20 cellular contexts compared by ENCODE assay signal in the genomic region with DNA sequence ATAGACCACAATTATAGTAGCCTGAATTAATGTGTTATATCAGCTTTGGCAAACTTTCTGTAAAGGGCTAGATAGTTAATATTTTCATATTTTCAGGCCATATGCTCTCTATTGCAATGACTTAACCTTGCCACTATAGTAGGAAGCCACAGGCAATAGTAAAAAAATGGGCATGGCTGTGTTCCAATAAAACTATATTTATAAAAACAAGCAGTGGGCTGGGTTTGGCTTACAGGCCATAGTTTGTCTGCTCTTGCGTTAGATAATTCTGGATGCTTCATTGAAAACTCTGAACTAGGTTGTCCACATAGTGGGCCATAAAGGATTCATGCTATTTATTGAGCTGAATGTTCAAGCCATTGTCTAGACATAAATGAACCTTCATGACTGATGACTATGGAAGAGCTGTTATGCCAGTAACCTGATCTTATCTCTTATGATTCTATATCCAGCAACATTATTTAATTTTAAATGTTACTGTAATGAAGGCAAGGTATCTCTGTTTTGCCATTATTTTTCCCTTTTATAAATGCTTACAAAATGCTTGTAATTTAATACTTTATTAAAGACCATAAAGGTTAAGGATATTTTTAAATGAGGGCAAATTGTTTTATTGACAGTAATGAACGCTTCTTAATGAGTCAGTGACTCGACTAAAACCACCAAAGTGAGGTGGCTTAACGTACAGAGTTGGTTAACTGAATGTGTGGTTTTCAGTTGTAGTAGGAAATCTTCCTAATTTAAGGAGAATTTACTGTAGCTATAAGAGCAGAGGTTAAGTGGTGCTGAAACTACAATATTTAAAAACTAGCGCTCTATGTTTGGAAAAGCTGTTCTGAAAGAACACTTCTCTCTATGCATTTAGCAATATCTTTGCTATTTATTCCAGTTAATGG.
"Had no signal": no experiment of that assay in that cellular context is flagged by ENCODE, and none has a peak within 500 bp of the region (broad histone marks: within the 10 kb centered on the region; RNA-seq: fewer than 3 reads in every experiment).

No MANE protein-coding gene starts in this region.

- H3K4me1 Mint-ChIP-seq: naive thymus-derived CD4-positive, alpha-beta T cell; stimulated activated memory B cell treated with anti-CD40 and anti-IgM and Interleukin-4, amounts not matched to agents 10 μg/mL and 1 μg/mL and 100 μg/mL, for 72 hours had no signal

- H3K4me1 ChIP-seq: heart left ventricle, psoas muscle, right lobe of liver, tibial artery, upper lobe of left lung, uterus had no signal

- DNase-seq: dermis blood vessel endothelial cell; endodermal cell; heart left ventricle; hypothalamus; kidney glomerular epithelial cell; mesendoderm; naive thymus-derived CD4-positive, alpha-beta T cell; psoas muscle; retina; right lobe of liver; stimulated activated CD4-positive, alpha-beta T cell treated with anti-CD3 and anti-CD28 coated beads, Interleukin-4, amount 100 ng/mL, for 1 hour; tibial artery; upper lobe of left lung; uterus had no signal

- H3K36me3 ChIP-seq: heart left ventricle, neutrophil, right lobe of liver, tibial artery, upper lobe of left lung, uterus had no signal

- H3K9me3 Mint-ChIP-seq: endodermal cell; stimulated activated memory B cell treated with anti-CD40 and anti-IgM and Interleukin-4, amounts not matched to agents 10 μg/mL and 1 μg/mL and 100 μg/mL, for 72 hours; stimulated activated naive CD8-positive, alpha-beta T cell treated with anti-CD3 and anti-CD28 coated beads, Interleukin-15, Interleukin-2, amounts not matched to agents 100 ng/mL and 50 ng/mL, for 24 hours had no signal

- H3K9me3 ChIP-seq: heart left ventricle, neutrophil, psoas muscle, right lobe of liver, tibial artery, upper lobe of left lung, uterus had no signal

- H3K27me3 Mint-ChIP-seq: naive thymus-derived CD4-positive, alpha-beta T cell; stimulated activated memory B cell treated with anti-CD40 and anti-IgM and Interleukin-4, amounts not matched to agents 10 μg/mL and 1 μg/mL and 100 μg/mL, for 72 hours; stimulated activated naive CD8-positive, alpha-beta T cell treated with anti-CD3 and anti-CD28 coated beads, Interleukin-15, Interleukin-2, amounts not matched to agents 100 ng/mL and 50 ng/mL, for 24 hours had no signal

- H3K27ac ChIP-seq: heart left ventricle, neutrophil, psoas muscle, right lobe of liver, tibial artery, upper lobe of left lung, uterus had no signal

- H3K4me3 ChIP-seq: heart left ventricle, psoas muscle, right lobe of liver, tibial artery, upper lobe of left lung, uterus had no signal

- ATAC-seq: esophagus mucosa; heart left ventricle; naive thymus-derived CD4-positive, alpha-beta T cell; psoas muscle; right lobe of liver; stimulated activated memory B cell treated with anti-CD40 and anti-IgM and Interleukin-4, amounts not matched to agents 10 μg/mL and 1 μg/mL and 100 μg/mL, for 72 hours had no signal

- H3K36me3 Mint-ChIP-seq: naive thymus-derived CD4-positive, alpha-beta T cell; stimulated activated memory B cell treated with anti-CD40 and anti-IgM and Interleukin-4, amounts not matched to agents 10 μg/mL and 1 μg/mL and 100 μg/mL, for 72 hours had no signal

- H3K27me3 ChIP-seq: neutrophil, right lobe of liver, tibial artery, upper lobe of left lung, uterus had no signal

- FAIRE-seq: frontal cortex, islet of Langerhans had no signal

- H3K4me3 Mint-ChIP-seq: endodermal cell; naive thymus-derived CD4-positive, alpha-beta T cell; stimulated activated memory B cell treated with anti-CD40 and anti-IgM and Interleukin-4, amounts not matched to agents 10 μg/mL and 1 μg/mL and 100 μg/mL, for 72 hours; stimulated activated naive CD8-positive, alpha-beta T cell treated with anti-CD3 and anti-CD28 coated beads, Interleukin-15, Interleukin-2, amounts not matched to agents 100 ng/mL and 50 ng/mL, for 24 hours had no signal
